In the genomic region with DNA sequence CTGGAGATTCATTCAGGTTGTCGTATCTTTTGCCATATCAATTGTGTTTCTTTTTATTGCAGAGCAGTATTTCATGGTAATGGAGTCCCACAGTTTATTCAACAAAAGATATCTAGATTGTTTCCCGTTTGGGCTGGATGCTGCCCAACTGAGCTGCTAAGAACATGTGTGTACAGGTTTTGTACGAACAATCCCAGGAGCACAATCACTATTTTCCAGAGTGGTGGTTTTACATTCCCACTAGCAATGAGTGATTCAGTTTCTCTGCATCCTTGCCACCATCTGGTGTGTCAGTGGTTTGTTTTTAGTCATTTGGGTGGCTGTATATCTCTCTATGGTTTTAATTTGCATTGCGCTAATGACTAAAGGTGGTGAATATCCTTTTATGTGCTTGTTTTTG, we compare ENCODE assay signal across 23 cellular contexts. TPM values are rescaled to one million over a fixed set of nuclear protein-coding genes. Genes with fewer than 3 reads are reported as not detected.
A peak's percentile ranks its signal among the peaks of the same experiment; 100 is the strongest.
DNase-seq lines count a peak whose midpoint lies in the region; TF ChIP-seq lines count a peak whose summit lies in the region.
"Had no signal": no experiment of that assay in that cellular context is flagged by ENCODE, and none has a peak within 500 bp of the region (broad histone marks: within the 10 kb centered on the region; RNA-seq: fewer than 3 reads in every experiment).

No MANE protein-coding gene starts in this region.

- H3K9me3 Mint-ChIP-seq in MCF 10A (ENCODE audit: unreplicated experiment) (no peaks in the 10 kb centered on the region), HFFc6 (no peaks in the 10 kb centered on the region)
- H3K9me3 Mint-ChIP-seq: natural killer cell treated with Interleukin-12 subunit alpha and Interleukin-12 subunit beta and Interleukin-15 and Interleukin-18, amount 100 ng/mL, for 72 hours had no signal

- H3K36me3 ChIP-seq in breast epithelium: no peaks in the 10 kb centered on the region
- H3K36me3 ChIP-seq: uterus had no signal

- H3K27me3 Mint-ChIP-seq in MCF 10A (ENCODE audit: insufficient read depth, unreplicated experiment): no peaks in the 10 kb centered on the region
- no peaks in the 10 kb centered on the region for H3K27me3 Mint-ChIP-seq in HFFc6 (ENCODE audit: insufficient read depth)
- H3K27me3 Mint-ChIP-seq: natural killer cell treated with Interleukin-12 subunit alpha and Interleukin-12 subunit beta and Interleukin-15 and Interleukin-18, amount 100 ng/mL, for 72 hours had no signal

- H3K36me3 Mint-ChIP-seq in MCF 10A (ENCODE audit: insufficient read depth, unreplicated experiment): peaks cover 26% of the 10 kb centered on the region
- H3K36me3 Mint-ChIP-seq in HFFc6 (ENCODE audit: low read depth): peaks cover 13% of the 10 kb centered on the region

- DNase-seq in MCF 10A (ENCODE audit: unreplicated experiment) (peak; percentile 21), breast epithelium (ENCODE audit: low spot score in 2 of 2) (no peak), epithelial cell of prostate (ENCODE audit: low read depth, low spot score) (peak; percentile 73), superior temporal gyrus (ENCODE audit: extremely low spot score) (peak; percentile 27), HCEC 1CT (no peak), HFFc6 (no peak), DMS79 (lab: John Stamatoyannopoulos, UW) (no peak)
- DNase-seq: activated CD4-positive, alpha-beta T cell treated with anti-CD3 and anti-CD28 coated beads for 4 hours; activated naive CD4-positive, alpha-beta T cell treated with Interleukin-2 at 50 U/mL for 16 hours; activated T-cell treated with anti-CD3 and anti-CD28 coated beads, Interleukin-2, amount 50 U/mL, for 48 hours; amniotic stem cell; gastrocnemius medialis; left ventricle myocardium superior; MM.1S; NCI-H1417 treated with DMSO at 0.1 percent for 48 hours; NCI-H69; retina; T-helper 2 cell; uterus had no signal

- no peaks in the 10 kb centered on the region for H3K9me3 ChIP-seq in breast epithelium
- H3K9me3 ChIP-seq: A549, gastrocnemius medialis, uterus had no signal

- H3K27me3 ChIP-seq in breast epithelium: no peaks in the 10 kb centered on the region
- H3K27me3 ChIP-seq: gastrocnemius medialis, uterus had no signal

- no TSS peak for BruUV-seq in MCF 10A (replicated peaks; lab: Mats Ljungman, UMichigan)

- intact Hi-C loops in MCF 10A (cut with micrococcal nuclease): no loop called here
- intact Hi-C loops in breast epithelium (cut with DNase I; ENCODE audit: low total_unique reads): no loop called here

- H3K4me3 Mint-ChIP-seq in MCF 10A (ENCODE audit: unreplicated experiment) (no peak overlapping the region), HFFc6 (no peak overlapping the region)
- H3K4me3 Mint-ChIP-seq: natural killer cell treated with Interleukin-12 subunit alpha and Interleukin-12 subunit beta and Interleukin-15 and Interleukin-18, amount 100 ng/mL, for 72 hours had no signal

- CTCF ChIA-PET in MCF 10A (lab: Yijun Ruan, JAX): interaction anchor here (0.6 kb wide), 1 partner anchor 78 kb away, joined by 4 read pairs; no protein-coding TSS in a partner anchor

- H3K27ac ChIP-seq in breast epithelium: no peak overlapping the region
- H3K27ac ChIP-seq in VCaP: peak overlapping the region; percentile 88
- H3K27ac ChIP-seq in epithelial cell of prostate: peak overlapping the region; percentile 28
- H3K27ac ChIP-seq: A549, C4-2B, gastrocnemius medialis, uterus had no signal

- no peak overlapping the region for H3K4me3 ChIP-seq in breast epithelium
- H3K4me3 ChIP-seq: A549, gastrocnemius medialis, uterus had no signal

- no peak for TF ChIP-seq POLR2A in breast epithelium (IDR thresholded peaks at IDR 0.05)

- POLR2A ChIA-PET in MCF 10A (lab: Yijun Ruan, JAX): interaction anchor here (1.7 kb wide), 1 partner anchor 11 kb away, joined by 5 read pairs; no protein-coding TSS in a partner anchor

- H3K4me1 ChIP-seq in breast epithelium: no peaks in the 10 kb centered on the region
- H3K4me1 ChIP-seq: A549, gastrocnemius medialis, uterus had no signal

- H3K27ac Mint-ChIP-seq in MCF 10A (ENCODE audit: low read depth, unreplicated experiment) (no peak overlapping the region), HFFc6 (no peak overlapping the region)
- H3K27ac Mint-ChIP-seq: natural killer cell treated with Interleukin-12 subunit alpha and Interleukin-12 subunit beta and Interleukin-15 and Interleukin-18, amount 100 ng/mL, for 72 hours had no signal

- H3K4me1 Mint-ChIP-seq in MCF 10A (ENCODE audit: insufficient read depth, unreplicated experiment): peaks cover 12% of the 10 kb centered on the region
- H3K4me1 Mint-ChIP-seq in HFFc6 (ENCODE audit: low read depth): no peaks in the 10 kb centered on the region; the same call in 1 of the 2 replicates

- TF ChIP-seq CTCF in MCF 10A (IDR thresholded peaks at IDR 0.05; ENCODE audit: unreplicated experiment): no peak
- TF ChIP-seq CTCF in breast epithelium (IDR thresholded peaks at IDR 0.05): no peak
- TF ChIP-seq CTCF in VCaP (conservative IDR thresholded peaks at IDR 0.05): no peak
- TF ChIP-seq CTCF in HFFc6 (IDR thresholded peaks at IDR 0.05): no peak

RNA-seq across cellular contexts. Expression of a gene that starts 52.7 kb away (rescaled TPM):
- total RNA-seq in MCF 10A (2022) (33.5 and 42.2 TPM in 2 replicates), breast epithelium (10 to 100 TPM; 50.9 to 79.0 (median 57.7) TPM)
- total RNA-seq in HFFc6 (2021; fragmentation: NEBNext Ultra II Directional; extraction: Animal tissue kit (Norgen Biotek cat#: 25700)): 10 to 100 TPM; 65.3 to 75.1 (median 69.6) TPM

Comparison
In these comparisons a context has a peak if more than half of its experiments do, and no peak if none do; other contexts are left out.
1. DNase-seq: peak in MCF 10A (single experiment), epithelial cell of prostate (single experiment) and superior temporal gyrus (single experiment); none in breast epithelium (0 of 2), HCEC 1CT (single experiment), HFFc6 (single experiment) and DMS79 (single experiment).
2. H3K27ac ChIP-seq: peak in VCaP (single experiment) and epithelial cell of prostate (single experiment); none in breast epithelium (0 of 2).